Comparison of ENCODE assay signal across 1 cellular context in the genomic region with DNA sequence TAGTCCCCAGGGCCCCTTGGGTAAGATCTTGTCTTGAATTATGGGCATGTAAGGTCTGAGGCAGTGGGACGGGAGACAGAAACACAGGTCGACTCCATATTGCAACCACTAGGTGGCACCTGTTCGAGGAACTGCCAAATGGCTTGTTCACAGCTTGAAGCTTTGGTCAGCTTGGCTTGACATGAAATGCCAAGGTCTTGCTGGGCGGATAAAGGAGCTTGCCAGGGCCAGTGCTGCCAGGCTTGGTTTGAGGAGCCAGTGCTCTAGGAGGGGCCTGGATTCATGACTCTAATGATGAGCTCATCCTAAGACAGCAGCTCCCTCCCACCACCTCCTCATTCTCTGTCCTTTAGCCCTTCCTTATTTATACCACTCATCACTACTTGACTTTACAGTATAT.
TF ChIP-seq lines count a peak whose summit lies in the region.

No MANE protein-coding gene starts in this region.

TF ChIP-seq in K562, 482 proteins besides CTCF, POLR2A, EP300 and RAD21 (continued from another document):
- no peak for TF ChIP-seq HNRNPLL (IDR thresholded peaks at IDR 0.05; ENCODE audit: low read depth, low read length, poor library complexity, severe bottlenecking)
- peak; percentile 37 for TF ChIP-seq CTCFL (IDR thresholded peaks at IDR 0.05; ENCODE audit: borderline replicate concordance, insufficient read depth, low read depth, low read length, poor library complexity, severe bottlenecking)
